Comparison of ENCODE assay signal across 2 cellular contexts in genomic region chr17:58158181-58158580, GRCh38.
TF ChIP-seq lines count a peak whose summit lies in the region.

No MANE protein-coding gene starts in this region.

TF ChIP-seq in HepG2, 621 proteins besides CTCF, POLR2A, EP300 and RAD21:
- TF ChIP-seq PBX2 (CRISPR knock-in tag; IDR thresholded peaks at IDR 0.05): no peak
- TF ChIP-seq PCBP1 (IDR thresholded peaks at IDR 0.05; ENCODE audit: borderline replicate concordance, low read depth, low read length): 0 out of 2 replicates have a peak, but pooled peaks have one; percentile 73
- TF ChIP-seq SRSF1 (optimal IDR thresholded peaks at IDR 0.05; ENCODE audit: low read depth, low read length): no peak
- no peak for TF ChIP-seq DMTF1 (CRISPR knock-in tag; IDR thresholded peaks at IDR 0.05)
- TF ChIP-seq ETS1 (CRISPR knock-in tag; IDR thresholded peaks at IDR 0.05): no peak
- TF ChIP-seq NR0B2 (CRISPR knock-in tag; IDR thresholded peaks at IDR 0.05): no peak
- TF ChIP-seq, protein P1, sequence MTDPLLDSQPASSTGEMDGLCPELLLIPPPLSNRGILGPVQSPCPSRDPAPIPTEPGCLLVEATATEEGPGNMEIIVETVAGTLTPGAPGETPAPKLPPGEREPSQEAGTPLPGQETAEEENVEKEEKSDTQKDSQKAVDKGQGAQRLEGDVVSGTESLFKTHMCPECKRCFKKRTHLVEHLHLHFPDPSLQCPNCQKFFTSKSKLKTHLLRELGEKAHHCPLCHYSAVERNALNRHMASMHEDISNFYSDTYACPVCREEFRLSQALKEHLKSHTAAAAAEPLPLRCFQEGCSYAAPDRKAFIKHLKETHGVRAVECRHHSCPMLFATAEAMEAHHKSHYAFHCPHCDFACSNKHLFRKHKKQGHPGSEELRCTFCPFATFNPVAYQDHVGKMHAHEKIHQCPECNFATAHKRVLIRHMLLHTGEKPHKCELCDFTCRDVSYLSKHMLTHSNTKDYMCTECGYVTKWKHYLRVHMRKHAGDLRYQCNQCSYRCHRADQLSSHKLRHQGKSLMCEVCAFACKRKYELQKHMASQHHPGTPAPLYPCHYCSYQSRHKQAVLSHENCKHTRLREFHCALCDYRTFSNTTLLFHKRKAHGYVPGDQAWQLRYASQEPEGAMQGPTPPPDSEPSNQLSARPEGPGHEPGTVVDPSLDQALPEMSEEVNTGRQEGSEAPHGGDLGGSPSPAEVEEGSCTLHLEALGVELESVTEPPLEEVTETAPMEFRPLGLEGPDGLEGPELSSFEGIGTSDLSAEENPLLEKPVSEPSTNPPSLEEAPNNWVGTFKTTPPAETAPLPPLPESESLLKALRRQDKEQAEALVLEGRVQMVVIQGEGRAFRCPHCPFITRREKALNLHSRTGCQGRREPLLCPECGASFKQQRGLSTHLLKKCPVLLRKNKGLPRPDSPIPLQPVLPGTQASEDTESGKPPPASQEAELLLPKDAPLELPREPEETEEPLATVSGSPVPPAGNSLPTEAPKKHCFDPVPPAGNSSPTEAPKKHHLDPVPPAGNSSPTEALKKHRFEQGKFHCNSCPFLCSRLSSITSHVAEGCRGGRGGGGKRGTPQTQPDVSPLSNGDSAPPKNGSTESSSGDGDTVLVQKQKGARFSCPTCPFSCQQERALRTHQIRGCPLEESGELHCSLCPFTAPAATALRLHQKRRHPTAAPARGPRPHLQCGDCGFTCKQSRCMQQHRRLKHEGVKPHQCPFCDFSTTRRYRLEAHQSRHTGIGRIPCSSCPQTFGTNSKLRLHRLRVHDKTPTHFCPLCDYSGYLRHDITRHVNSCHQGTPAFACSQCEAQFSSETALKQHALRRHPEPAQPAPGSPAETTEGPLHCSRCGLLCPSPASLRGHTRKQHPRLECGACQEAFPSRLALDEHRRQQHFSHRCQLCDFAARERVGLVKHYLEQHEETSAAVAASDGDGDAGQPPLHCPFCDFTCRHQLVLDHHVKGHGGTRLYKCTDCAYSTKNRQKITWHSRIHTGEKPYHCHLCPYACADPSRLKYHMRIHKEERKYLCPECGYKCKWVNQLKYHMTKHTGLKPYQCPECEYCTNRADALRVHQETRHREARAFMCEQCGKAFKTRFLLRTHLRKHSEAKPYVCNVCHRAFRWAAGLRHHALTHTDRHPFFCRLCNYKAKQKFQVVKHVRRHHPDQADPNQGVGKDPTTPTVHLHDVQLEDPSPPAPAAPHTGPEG (CRISPR knock-in tag; IDR thresholded peaks at IDR 0.05): no peak
- TF ChIP-seq CCAR2 (optimal IDR thresholded peaks at IDR 0.05; ENCODE audit: low read depth, low read length): no peak
- TF ChIP-seq MXI1 (IDR thresholded peaks at IDR 0.05; ENCODE audit: borderline replicate concordance, low read depth, low read length): no peak
- peak; percentile 89 for TF ChIP-seq HNRNPK (IDR thresholded peaks at IDR 0.05; ENCODE audit: low read depth, low read length, poor library complexity, severe bottlenecking)

TF ChIP-seq in K562, 482 proteins besides CTCF, POLR2A, EP300 and RAD21:
- TF ChIP-seq ZNF699 (CRISPR knock-in tag; IDR thresholded peaks at IDR 0.05; ENCODE audit: insufficient replicate concordance): no peak
- TF ChIP-seq KAT2B (IDR thresholded peaks at IDR 0.05; ENCODE audit: low read depth, low read length): no peak
- peak; percentile 39 for TF ChIP-seq HNRNPK (IDR thresholded peaks at IDR 0.05; ENCODE audit: low read depth, low read length, poor library complexity, severe bottlenecking)
